Comparison of ENCODE assay signal across 1 cellular context in the genomic region with DNA sequence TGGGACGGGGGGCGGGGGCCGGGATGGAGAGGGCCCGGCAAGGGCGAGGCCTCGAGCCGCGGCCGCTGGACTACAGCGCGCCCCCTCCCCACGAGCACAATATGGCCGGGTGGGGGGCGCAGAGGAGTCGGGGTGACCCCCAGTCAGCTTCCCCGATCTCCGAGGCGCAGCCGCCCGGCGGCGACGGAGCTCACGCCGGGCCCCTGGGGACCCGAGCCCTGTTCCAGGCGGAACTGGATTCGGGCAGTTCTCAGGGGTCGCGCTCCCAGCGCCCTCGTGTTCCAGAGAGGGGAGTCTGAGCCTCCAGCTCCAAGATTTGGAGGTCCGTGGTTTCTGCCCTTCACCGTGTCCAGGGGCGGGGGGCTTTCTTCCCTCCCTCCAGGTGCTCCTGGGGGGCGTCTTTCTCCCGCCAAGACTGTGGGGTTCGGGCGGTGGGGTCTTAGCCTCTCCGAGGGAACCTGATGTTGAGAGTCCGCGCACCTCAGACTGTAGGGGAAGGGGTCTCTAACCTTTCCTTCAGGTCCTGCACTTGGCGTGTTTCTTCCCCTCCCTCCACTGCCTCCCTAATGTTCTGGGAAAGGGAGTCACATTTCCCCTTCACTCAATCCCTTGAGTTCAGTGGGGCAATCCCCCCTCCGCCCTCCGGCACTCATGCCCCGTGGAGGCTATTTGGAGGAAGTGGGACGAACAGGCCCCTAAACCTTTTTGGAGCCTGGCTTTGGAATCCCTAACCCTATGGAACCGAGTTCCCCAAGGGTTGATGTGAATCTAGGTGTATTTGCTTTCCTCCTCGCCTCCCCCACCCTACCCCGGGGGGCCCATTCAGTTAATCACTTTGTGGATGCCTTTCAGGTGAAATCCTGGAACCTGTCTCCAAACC.
A peak's percentile ranks its signal among the peaks of the same experiment; 100 is the strongest.
TF ChIP-seq lines count a peak whose summit lies in the region.

No MANE protein-coding gene starts in this region.

TF ChIP-seq in HepG2, 621 proteins besides CTCF, POLR2A, EP300 and RAD21 (continued from another document and continues in another):
- TF ChIP-seq, protein P1, sequence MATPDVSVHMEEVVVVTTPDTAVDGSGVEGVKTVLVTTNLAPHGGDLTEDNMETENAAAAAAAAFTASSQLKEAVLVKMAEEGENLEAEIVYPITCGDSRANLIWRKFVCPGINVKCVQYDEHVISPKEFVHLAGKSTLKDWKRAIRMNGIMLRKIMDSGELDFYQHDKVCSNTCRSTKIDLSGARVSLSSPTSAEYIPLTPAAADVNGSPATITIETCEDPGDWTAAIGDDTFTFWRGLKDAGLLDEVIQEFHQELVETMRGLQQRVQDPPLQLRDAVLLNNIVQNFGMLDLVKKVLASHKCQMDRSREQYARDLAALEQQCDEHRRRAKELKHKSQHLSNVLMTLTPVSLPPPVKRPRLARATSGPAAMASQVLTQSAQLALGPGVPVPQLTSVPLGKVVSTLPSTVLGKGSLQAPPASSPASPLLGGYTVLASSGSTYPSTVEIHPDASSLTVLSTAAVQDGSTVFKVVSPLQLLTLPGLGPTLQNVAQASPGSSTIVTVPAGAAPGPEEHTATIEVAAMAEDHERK (CRISPR knock-in tag; IDR thresholded peaks at IDR 0.05; ENCODE audit: low read depth): no peak
- TF ChIP-seq CREB1 (IDR thresholded peaks at IDR 0.05) (no peak), CREB1 (CRISPR knock-in tag; IDR thresholded peaks at IDR 0.05) (no peak), KMT2A (CRISPR knock-in tag; IDR thresholded peaks at IDR 0.05) (0 out of 2 replicates have a peak, but pooled peaks have one; percentile 21), GFI1 (CRISPR knock-in tag; IDR thresholded peaks at IDR 0.05; ENCODE audit: borderline replicate concordance) (no peak), SMAD1 (CRISPR knock-in tag; IDR thresholded peaks at IDR 0.05; ENCODE audit: borderline replicate concordance, low read depth) (0 out of 2 replicates have a peak, but pooled peaks have one; percentile 59), RBFOX2 (IDR thresholded peaks at IDR 0.05; ENCODE audit: low read depth, low read length) (0 out of 2 replicates have a peak, but pooled peaks have one; percentile 20), ZC3H13 (CRISPR knock-in tag; IDR thresholded peaks at IDR 0.05) (no peak), ZNF772 (CRISPR knock-in tag; IDR thresholded peaks at IDR 0.05) (no peak), U2AF2 (IDR thresholded peaks at IDR 0.05; ENCODE audit: low read depth, low read length) (no peak), TAF15 (IDR thresholded peaks at IDR 0.05; ENCODE audit: low read depth, low read length, poor library complexity, severe bottlenecking) (no peak), ZBTB7A (CRISPR knock-in tag; IDR thresholded peaks at IDR 0.05) (0 out of 2 replicates have a peak, but pooled peaks have one; percentile 44), ZFX (CRISPR knock-in tag; IDR thresholded peaks at IDR 0.05; ENCODE audit: low read depth) (no peak), ZNF451 (CRISPR knock-in tag; IDR thresholded peaks at IDR 0.05) (no peak), ZMAT3 (CRISPR knock-in tag; conservative IDR thresholded peaks at IDR 0.05) (no peak), ESRRA (CRISPR knock-in tag; IDR thresholded peaks at IDR 0.05; ENCODE audit: low read depth) (no peak), ZNF430 (CRISPR knock-in tag; IDR thresholded peaks at IDR 0.05) (0 out of 2 replicates have a peak, but pooled peaks have one; percentile 38), ZSCAN9 (CRISPR knock-in tag; IDR thresholded peaks at IDR 0.05; ENCODE audit: borderline replicate concordance) (no peak), ZNF383 (CRISPR knock-in tag; IDR thresholded peaks at IDR 0.05; ENCODE audit: borderline replicate concordance) (no peak), SOX6 (IDR thresholded peaks at IDR 0.05) (no peak), SOX6 (CRISPR knock-in tag; IDR thresholded peaks at IDR 0.05) (0 out of 2 replicates have a peak, but pooled peaks have one; percentile 13), SMYD3 (CRISPR knock-in tag; IDR thresholded peaks at IDR 0.05) (no peak), ZNF75D (CRISPR knock-in tag; IDR thresholded peaks at IDR 0.05; ENCODE audit: borderline replicate concordance) (no peak), TOE1 (CRISPR knock-in tag; IDR thresholded peaks at IDR 0.05) (no peak), SIX1 (CRISPR knock-in tag; IDR thresholded peaks at IDR 0.05; ENCODE audit: borderline replicate concordance) (no peak), IRX3 (CRISPR knock-in tag; IDR thresholded peaks at IDR 0.05; ENCODE audit: borderline replicate concordance, low read depth) (no peak), FOXA3 (CRISPR knock-in tag; IDR thresholded peaks at IDR 0.05) (no peak), GZF1 (CRISPR knock-in tag; IDR thresholded peaks at IDR 0.05) (no peak), NBN (conservative IDR thresholded peaks at IDR 0.05) (no peak), ZKSCAN1 (IDR thresholded peaks at IDR 0.05; ENCODE audit: low read length) (no peak), KDM4B (CRISPR knock-in tag; IDR thresholded peaks at IDR 0.05) (no peak), SYNCRIP (IDR thresholded peaks at IDR 0.05; ENCODE audit: insufficient read depth, low read depth, low read length) (no peak), ZFP90 (CRISPR knock-in tag; IDR thresholded peaks at IDR 0.05; ENCODE audit: borderline replicate concordance) (no peak), ZNF124 (CRISPR knock-in tag; IDR thresholded peaks at IDR 0.05) (no peak), JUN (CRISPR knock-in tag; IDR thresholded peaks at IDR 0.05) (no peak), ZNF792 (CRISPR knock-in tag; IDR thresholded peaks at IDR 0.05) (no peak), POLR2AphosphoS2 (IDR thresholded peaks at IDR 0.05; ENCODE audit: low read depth, low read length) (no peak), ZNF780A (CRISPR knock-in tag; IDR thresholded peaks at IDR 0.05) (no peak), ZNF557 (CRISPR knock-in tag; IDR thresholded peaks at IDR 0.05) (no peak)
- TF ChIP-seq, protein P2, sequence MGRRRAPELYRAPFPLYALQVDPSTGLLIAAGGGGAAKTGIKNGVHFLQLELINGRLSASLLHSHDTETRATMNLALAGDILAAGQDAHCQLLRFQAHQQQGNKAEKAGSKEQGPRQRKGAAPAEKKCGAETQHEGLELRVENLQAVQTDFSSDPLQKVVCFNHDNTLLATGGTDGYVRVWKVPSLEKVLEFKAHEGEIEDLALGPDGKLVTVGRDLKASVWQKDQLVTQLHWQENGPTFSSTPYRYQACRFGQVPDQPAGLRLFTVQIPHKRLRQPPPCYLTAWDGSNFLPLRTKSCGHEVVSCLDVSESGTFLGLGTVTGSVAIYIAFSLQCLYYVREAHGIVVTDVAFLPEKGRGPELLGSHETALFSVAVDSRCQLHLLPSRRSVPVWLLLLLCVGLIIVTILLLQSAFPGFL (CRISPR knock-in tag; IDR thresholded peaks at IDR 0.05): no peak
- TF ChIP-seq, protein P3, sequence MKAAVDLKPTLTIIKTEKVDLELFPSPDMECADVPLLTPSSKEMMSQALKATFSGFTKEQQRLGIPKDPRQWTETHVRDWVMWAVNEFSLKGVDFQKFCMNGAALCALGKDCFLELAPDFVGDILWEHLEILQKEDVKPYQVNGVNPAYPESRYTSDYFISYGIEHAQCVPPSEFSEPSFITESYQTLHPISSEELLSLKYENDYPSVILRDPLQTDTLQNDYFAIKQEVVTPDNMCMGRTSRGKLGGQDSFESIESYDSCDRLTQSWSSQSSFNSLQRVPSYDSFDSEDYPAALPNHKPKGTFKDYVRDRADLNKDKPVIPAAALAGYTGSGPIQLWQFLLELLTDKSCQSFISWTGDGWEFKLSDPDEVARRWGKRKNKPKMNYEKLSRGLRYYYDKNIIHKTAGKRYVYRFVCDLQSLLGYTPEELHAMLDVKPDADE (CRISPR knock-in tag; IDR thresholded peaks at IDR 0.05): no peak
- TF ChIP-seq, protein P4, sequence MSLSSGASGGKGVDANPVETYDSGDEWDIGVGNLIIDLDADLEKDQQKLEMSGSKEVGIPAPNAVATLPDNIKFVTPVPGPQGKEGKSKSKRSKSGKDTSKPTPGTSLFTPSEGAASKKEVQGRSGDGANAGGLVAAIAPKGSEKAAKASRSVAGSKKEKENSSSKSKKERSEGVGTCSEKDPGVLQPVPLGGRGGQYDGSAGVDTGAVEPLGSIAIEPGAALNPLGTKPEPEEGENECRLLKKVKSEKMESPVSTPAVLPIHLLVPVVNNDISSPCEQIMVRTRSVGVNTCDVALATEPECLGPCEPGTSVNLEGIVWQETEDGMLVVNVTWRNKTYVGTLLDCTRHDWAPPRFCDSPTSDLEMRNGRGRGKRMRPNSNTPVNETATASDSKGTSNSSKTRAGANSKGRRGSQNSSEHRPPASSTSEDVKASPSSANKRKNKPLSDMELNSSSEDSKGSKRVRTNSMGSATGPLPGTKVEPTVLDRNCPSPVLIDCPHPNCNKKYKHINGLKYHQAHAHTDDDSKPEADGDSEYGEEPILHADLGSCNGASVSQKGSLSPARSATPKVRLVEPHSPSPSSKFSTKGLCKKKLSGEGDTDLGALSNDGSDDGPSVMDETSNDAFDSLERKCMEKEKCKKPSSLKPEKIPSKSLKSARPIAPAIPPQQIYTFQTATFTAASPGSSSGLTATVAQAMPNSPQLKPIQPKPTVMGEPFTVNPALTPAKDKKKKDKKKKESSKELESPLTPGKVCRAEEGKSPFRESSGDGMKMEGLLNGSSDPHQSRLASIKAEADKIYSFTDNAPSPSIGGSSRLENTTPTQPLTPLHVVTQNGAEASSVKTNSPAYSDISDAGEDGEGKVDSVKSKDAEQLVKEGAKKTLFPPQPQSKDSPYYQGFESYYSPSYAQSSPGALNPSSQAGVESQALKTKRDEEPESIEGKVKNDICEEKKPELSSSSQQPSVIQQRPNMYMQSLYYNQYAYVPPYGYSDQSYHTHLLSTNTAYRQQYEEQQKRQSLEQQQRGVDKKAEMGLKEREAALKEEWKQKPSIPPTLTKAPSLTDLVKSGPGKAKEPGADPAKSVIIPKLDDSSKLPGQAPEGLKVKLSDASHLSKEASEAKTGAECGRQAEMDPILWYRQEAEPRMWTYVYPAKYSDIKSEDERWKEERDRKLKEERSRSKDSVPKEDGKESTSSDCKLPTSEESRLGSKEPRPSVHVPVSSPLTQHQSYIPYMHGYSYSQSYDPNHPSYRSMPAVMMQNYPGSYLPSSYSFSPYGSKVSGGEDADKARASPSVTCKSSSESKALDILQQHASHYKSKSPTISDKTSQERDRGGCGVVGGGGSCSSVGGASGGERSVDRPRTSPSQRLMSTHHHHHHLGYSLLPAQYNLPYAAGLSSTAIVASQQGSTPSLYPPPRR (CRISPR knock-in tag; IDR thresholded peaks at IDR 0.05; ENCODE audit: borderline replicate concordance): no peak
- TF ChIP-seq, protein P5, sequence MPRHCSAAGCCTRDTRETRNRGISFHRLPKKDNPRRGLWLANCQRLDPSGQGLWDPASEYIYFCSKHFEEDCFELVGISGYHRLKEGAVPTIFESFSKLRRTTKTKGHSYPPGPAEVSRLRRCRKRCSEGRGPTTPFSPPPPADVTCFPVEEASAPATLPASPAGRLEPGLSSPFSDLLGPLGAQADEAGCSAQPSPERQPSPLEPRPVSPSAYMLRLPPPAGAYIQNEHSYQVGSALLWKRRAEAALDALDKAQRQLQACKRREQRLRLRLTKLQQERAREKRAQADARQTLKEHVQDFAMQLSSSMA (CRISPR knock-in tag; IDR thresholded peaks at IDR 0.05): no peak
- TF ChIP-seq, protein P6, sequence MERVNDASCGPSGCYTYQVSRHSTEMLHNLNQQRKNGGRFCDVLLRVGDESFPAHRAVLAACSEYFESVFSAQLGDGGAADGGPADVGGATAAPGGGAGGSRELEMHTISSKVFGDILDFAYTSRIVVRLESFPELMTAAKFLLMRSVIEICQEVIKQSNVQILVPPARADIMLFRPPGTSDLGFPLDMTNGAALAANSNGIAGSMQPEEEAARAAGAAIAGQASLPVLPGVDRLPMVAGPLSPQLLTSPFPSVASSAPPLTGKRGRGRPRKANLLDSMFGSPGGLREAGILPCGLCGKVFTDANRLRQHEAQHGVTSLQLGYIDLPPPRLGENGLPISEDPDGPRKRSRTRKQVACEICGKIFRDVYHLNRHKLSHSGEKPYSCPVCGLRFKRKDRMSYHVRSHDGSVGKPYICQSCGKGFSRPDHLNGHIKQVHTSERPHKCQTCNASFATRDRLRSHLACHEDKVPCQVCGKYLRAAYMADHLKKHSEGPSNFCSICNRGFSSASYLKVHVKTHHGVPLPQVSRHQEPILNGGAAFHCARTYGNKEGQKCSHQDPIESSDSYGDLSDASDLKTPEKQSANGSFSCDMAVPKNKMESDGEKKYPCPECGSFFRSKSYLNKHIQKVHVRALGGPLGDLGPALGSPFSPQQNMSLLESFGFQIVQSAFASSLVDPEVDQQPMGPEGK (CRISPR knock-in tag; IDR thresholded peaks at IDR 0.05): peak; percentile 40; the same call in 1 of the 2 replicates
- TF ChIP-seq, protein P7, sequence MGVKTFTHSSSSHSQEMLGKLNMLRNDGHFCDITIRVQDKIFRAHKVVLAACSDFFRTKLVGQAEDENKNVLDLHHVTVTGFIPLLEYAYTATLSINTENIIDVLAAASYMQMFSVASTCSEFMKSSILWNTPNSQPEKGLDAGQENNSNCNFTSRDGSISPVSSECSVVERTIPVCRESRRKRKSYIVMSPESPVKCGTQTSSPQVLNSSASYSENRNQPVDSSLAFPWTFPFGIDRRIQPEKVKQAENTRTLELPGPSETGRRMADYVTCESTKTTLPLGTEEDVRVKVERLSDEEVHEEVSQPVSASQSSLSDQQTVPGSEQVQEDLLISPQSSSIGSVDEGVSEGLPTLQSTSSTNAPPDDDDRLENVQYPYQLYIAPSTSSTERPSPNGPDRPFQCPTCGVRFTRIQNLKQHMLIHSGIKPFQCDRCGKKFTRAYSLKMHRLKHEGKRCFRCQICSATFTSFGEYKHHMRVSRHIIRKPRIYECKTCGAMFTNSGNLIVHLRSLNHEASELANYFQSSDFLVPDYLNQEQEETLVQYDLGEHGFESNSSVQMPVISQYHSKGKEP (CRISPR knock-in tag; IDR thresholded peaks at IDR 0.05): no peak
- TF ChIP-seq, protein P8, sequence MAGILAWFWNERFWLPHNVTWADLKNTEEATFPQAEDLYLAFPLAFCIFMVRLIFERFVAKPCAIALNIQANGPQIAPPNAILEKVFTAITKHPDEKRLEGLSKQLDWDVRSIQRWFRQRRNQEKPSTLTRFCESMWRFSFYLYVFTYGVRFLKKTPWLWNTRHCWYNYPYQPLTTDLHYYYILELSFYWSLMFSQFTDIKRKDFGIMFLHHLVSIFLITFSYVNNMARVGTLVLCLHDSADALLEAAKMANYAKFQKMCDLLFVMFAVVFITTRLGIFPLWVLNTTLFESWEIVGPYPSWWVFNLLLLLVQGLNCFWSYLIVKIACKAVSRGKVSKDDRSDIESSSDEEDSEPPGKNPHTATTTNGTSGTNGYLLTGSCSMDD (CRISPR knock-in tag; IDR thresholded peaks at IDR 0.05): no peak
- TF ChIP-seq, protein P9, sequence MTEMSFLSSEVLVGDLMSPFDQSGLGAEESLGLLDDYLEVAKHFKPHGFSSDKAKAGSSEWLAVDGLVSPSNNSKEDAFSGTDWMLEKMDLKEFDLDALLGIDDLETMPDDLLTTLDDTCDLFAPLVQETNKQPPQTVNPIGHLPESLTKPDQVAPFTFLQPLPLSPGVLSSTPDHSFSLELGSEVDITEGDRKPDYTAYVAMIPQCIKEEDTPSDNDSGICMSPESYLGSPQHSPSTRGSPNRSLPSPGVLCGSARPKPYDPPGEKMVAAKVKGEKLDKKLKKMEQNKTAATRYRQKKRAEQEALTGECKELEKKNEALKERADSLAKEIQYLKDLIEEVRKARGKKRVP (CRISPR knock-in tag; IDR thresholded peaks at IDR 0.05): no peak
- TF ChIP-seq, protein P10, sequence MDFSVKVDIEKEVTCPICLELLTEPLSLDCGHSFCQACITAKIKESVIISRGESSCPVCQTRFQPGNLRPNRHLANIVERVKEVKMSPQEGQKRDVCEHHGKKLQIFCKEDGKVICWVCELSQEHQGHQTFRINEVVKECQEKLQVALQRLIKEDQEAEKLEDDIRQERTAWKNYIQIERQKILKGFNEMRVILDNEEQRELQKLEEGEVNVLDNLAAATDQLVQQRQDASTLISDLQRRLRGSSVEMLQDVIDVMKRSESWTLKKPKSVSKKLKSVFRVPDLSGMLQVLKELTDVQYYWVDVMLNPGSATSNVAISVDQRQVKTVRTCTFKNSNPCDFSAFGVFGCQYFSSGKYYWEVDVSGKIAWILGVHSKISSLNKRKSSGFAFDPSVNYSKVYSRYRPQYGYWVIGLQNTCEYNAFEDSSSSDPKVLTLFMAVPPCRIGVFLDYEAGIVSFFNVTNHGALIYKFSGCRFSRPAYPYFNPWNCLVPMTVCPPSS (IDR thresholded peaks at IDR 0.05): no peak
